21 cellular contexts compared by ENCODE assay signal in genomic region chr5:80161165-80161564, GRCh38.
"Had no signal": no experiment of that assay in that cellular context is flagged by ENCODE, and none has a peak within 500 bp of the region (broad histone marks: within the 10 kb centered on the region; RNA-seq: fewer than 3 reads in every experiment).

No MANE protein-coding gene starts in this region.

- ATAC-seq: activated T-cell treated with anti-CD3 and anti-CD28 coated beads, Interleukin-2, amount 50 U/mL, for 4 hours; mucosa of descending colon; natural killer cell had no signal

- H3K9me3 Mint-ChIP-seq: natural killer cell had no signal

- H3K27ac Mint-ChIP-seq: activated B cell treated with CpG ODN at 0.5 μM for 24 hours, natural killer cell had no signal

- H3K27ac ChIP-seq: left ventricle myocardium inferior, neutrophil, tibial nerve, vagina had no signal

- H3K4me3 Mint-ChIP-seq: activated B cell treated with CpG ODN at 0.5 μM for 24 hours; activated naive CD8-positive, alpha-beta T cell treated with anti-CD3 and anti-CD28 coated beads for 36 hours; activated T-cell treated with anti-CD3 and anti-CD28 coated beads, Interleukin-2, amount 50 U/mL, for 4 hours; brain; natural killer cell had no signal

- H3K27me3 Mint-ChIP-seq: activated B cell treated with CpG ODN at 0.5 μM for 24 hours; activated naive CD8-positive, alpha-beta T cell treated with anti-CD3 and anti-CD28 coated beads for 36 hours; brain had no signal

- H3K4me1 Mint-ChIP-seq: activated B cell treated with CpG ODN at 0.5 μM for 24 hours, natural killer cell had no signal

- H3K27me3 ChIP-seq: neutrophil, tibial nerve, vagina had no signal

- H3K4me1 ChIP-seq: left ventricle myocardium inferior, vagina had no signal

- H3K9me3 ChIP-seq: left ventricle myocardium inferior, mucosa of descending colon, neutrophil, tibial nerve, vagina had no signal

- DNase-seq: activated B cell treated with CpG ODN at 0.5 μM for 24 hours; activated gamma-delta T cell treated with Interleukin-2 at 50 U/mL for 16 hours; activated naive CD8-positive, alpha-beta T cell treated with anti-CD3 and anti-CD28 coated beads for 36 hours; activated T-cell treated with anti-CD3 and anti-CD28 coated beads, Interleukin-2, amount 50 U/mL, for 4 hours; central memory CD4-positive, alpha-beta T cell; cortex of kidney; effector CD4-positive, alpha-beta T cell; foreskin fibroblast; hypothalamus; left ventricle myocardium inferior; mucosa of descending colon; natural killer cell; stimulated activated CD4-positive, alpha-beta T cell treated with anti-CD3 and anti-CD28 coated beads, Interleukin-15, amount 100 ng/mL, for 24 hours; stimulated activated CD4-positive, alpha-beta T cell treated with anti-CD3 and anti-CD28 coated beads, Interleukin-4, amount 100 ng/mL, for 1 hour; stimulated activated naive CD4-positive, alpha-beta T cell; substantia nigra; T-helper 2 cell had no signal

- H3K4me3 ChIP-seq: left ventricle myocardium inferior, mucosa of descending colon, tibial nerve, vagina had no signal
